ENCODE assay signal across 8 cellular contexts in the genomic region with DNA sequence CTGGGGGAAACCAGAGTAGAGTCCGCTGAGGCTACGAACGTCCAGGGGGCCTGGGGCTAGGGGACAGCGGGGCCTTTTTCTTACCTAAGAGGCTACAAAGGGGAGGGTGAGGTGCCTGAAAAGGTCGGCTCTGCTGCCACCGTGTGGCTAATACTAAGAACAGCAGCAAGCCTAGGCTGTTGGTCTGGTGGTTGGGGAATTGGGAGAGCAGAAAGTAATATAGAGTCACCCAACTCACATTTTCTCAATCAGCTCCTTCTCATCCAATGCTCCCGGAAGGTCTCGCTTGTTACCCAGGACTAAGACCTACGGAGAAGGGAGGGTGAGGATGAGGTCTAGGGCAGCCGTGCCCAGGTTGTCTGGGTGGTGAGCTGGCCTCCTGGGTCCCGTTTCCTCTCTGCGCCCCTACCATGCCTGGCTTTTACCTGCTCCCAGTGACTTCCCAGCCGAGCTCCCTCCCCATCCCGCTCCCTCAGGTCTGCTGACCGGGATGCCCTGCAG. TPM values are rescaled to one million over a fixed set of nuclear protein-coding genes. Genes with fewer than 3 reads are reported as not detected.
A peak's percentile ranks its signal among the peaks of the same experiment; 100 is the strongest.
DNase-seq lines count a peak whose midpoint lies in the region; FAIRE-seq and TF ChIP-seq lines count a peak whose summit lies in the region.

No MANE protein-coding gene starts in this region.

- peak; percentile 83 to 89 for TF ChIP-seq CTCF in mammary epithelial cell (conservative IDR thresholded peaks at IDR 0.05 in 1 of 2, IDR thresholded peaks at IDR 0.05 in 1 of 2; ENCODE audit: extremely low read depth in 1 of 2, insufficient read depth in 1 of 2, low read depth in 1 of 2, low read length in 2 of 2)

- no peak overlapping the region for H3K4me3 ChIP-seq in HAP-1
- H3K4me3 ChIP-seq in mammary epithelial cell (replicated peaks in 1 of 3; ENCODE audit: insufficient read depth in 1 of 3, low read depth in 2 of 3, low read length in 3 of 3): no peak overlapping the region

- intact Hi-C loops in mammary epithelial cell (cut with micrococcal nuclease): loop anchor here (1.0 kb wide), 1 partner anchor 126 kb away; no protein-coding TSS in a partner anchor

- CTCF ChIA-PET in mammary epithelial cell (lab: Charles Lee; ENCODE audit: low non-redundant PET): interaction anchor here (0.5 kb wide), 1 partner anchor 10 kb away, joined by 3 read pairs; no protein-coding TSS in a partner anchor

- H3K9me3 ChIP-seq in HAP-1: no peaks in the 10 kb centered on the region
- H3K9me3 ChIP-seq in mammary epithelial cell (replicated peaks; ENCODE audit: insufficient read depth, low read length): no peaks in the 10 kb centered on the region

- H3K79me2 ChIP-seq in mammary epithelial cell (ENCODE audit: insufficient read depth, low read length): peaks cover 23% of the 10 kb centered on the region

- H3K27me3 ChIP-seq in HAP-1 (ENCODE audit: low read depth) (no peaks in the 10 kb centered on the region), mammary epithelial cell (ENCODE audit: insufficient read depth, low read length) (no peaks in the 10 kb centered on the region)

- WGBS in mammary epithelial cell (ENCODE audit: low coverage, missing lambda C conversion rate): 28% methylated on average over 11 of the region's 15 CpGs

- no peak overlapping the region for H3K27ac ChIP-seq in mammary epithelial cell (ENCODE audit: insufficient read depth, low read depth, low read length)

- BruUV-seq in mammary epithelial cell (replicated peaks; lab: Mats Ljungman, UMichigan): no TSS peak

- H3K36me3 ChIP-seq in HAP-1 (replicated peaks) (peaks cover 21% of the 10 kb centered on the region), mammary epithelial cell (ENCODE audit: insufficient read depth, low read length) (peaks cover 4% of the 10 kb centered on the region)

- H2AFZ ChIP-seq in mammary epithelial cell (ENCODE audit: low read depth, low read length): no peak overlapping the region

- H3K9ac ChIP-seq in mammary epithelial cell (ENCODE audit: insufficient read depth, low read length): no peak overlapping the region

- in situ Hi-C loops in HAP-1 (cut with MboI; ENCODE audit: low sequenced_read_pairs) (no loop called here), mammary epithelial cell (cut with MboI; ENCODE audit: low sequenced_read_pairs in 2 of 2) (loop anchor here in 1 of 2 donors (10.0 kb wide), 1 partner anchor 260 kb away; no protein-coding TSS in a partner anchor)

- peak; percentile 67 for DNase-seq in DMS153 (lab: John Stamatoyannopoulos, UW)
- peak; percentile 60 to 64 for DNase-seq in HAP-1 (ENCODE audit: low spot score in 2 of 2)
- DNase-seq in NCI-H2081 treated with DMSO at 0.1 percent for 48 hours (lab: John Stamatoyannopoulos, UW): peak; percentile 10
- peak; percentile 39 for DNase-seq in mammary epithelial cell
- peak; percentile 54 for DNase-seq in iris pigment epithelial cell (ENCODE audit: low read depth)
- peak; percentile 32 to 41 for DNase-seq in stimulated activated CD4-positive, alpha-beta T cell treated with anti-CD3 and anti-CD28 coated beads, Interleukin-1b, Interleukin-23, amount 100 ng/mL, for 4 hours (ENCODE audit: low read depth in 2 of 2)
- DNase-seq in OCI-M2 (lab: John Stamatoyannopoulos, UW; ENCODE audit: unreplicated experiment): no peak

- no peak overlapping the region for H3K4me2 ChIP-seq in mammary epithelial cell (ENCODE audit: insufficient read depth, low read depth, low read length)

- H4K20me1 ChIP-seq in mammary epithelial cell (ENCODE audit: insufficient read depth, low read length): peaks cover 2% of the 10 kb centered on the region

- peak; percentile 95 for FAIRE-seq in TTC549 (lab: Jason Lieb, UNC)

- H3K4me1 ChIP-seq in HAP-1 (no peaks in the 10 kb centered on the region), mammary epithelial cell (ENCODE audit: insufficient read depth, low read length) (peaks cover 16% of the 10 kb centered on the region)

- dilution Hi-C loops in mammary epithelial cell (cut with HindIII; ENCODE audit: low sequenced_read_pairs): no loop called here

RNA-seq across cellular contexts. Expression of gene ARL8A, which starts 9.3 kb away (rescaled TPM):
- total RNA-seq in mammary epithelial cell: 10 to 100 TPM; 36.7 to 56.2 TPM
- 33.9 TPM for polyA plus RNA-seq in mammary epithelial cell
- 21.9 TPM for polyA minus RNA-seq in mammary epithelial cell

RNA-seq across cellular contexts. Expression of gene GPR37L1, which starts 12.6 kb away (rescaled TPM):
- not detected for total RNA-seq in mammary epithelial cell
- polyA plus RNA-seq in mammary epithelial cell: 0.02 TPM
- not detected for polyA minus RNA-seq in mammary epithelial cell

RNA-seq across cellular contexts. Expression of gene PTPN7, which starts 25.1 kb away (rescaled TPM):
- not detected for total RNA-seq in mammary epithelial cell
- 0.03 TPM for polyA plus RNA-seq in mammary epithelial cell
- polyA minus RNA-seq in mammary epithelial cell: not detected

RNA-seq across cellular contexts. Expression of gene LGR6, which starts 58.3 kb away (rescaled TPM):
- under 1 TPM; 0.45 to 0.50 TPM for total RNA-seq in mammary epithelial cell
- 0.15 TPM for polyA plus RNA-seq in mammary epithelial cell
- polyA minus RNA-seq in mammary epithelial cell: not detected
